24 cellular contexts compared by ENCODE assay signal in the genomic region with DNA sequence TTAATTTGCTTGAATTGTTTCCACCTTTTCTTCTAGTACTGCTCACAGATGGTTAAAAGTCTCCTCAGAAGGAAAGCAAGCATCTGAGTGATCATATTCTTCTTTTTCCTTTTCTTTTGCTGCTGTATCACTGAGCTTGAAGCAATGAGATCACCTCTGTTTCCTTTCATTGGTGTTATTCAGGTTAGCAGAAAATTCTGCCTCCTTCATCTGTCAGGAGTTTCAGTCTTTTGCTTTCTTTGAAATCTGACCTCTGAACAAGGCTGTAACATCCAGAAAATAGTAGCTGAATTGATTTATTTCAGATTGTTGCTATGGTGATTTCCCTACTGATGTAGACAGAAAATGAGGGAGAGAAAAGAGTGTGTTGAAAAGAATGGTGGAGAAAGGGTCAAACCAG.
"Had no signal": no experiment of that assay in that cellular context is flagged by ENCODE, and none has a peak within 500 bp of the region (broad histone marks: within the 10 kb centered on the region; RNA-seq: fewer than 3 reads in every experiment).

No MANE protein-coding gene starts in this region.

- H3K36me3 ChIP-seq: esophagus squamous epithelium, heart right ventricle, pancreas, right atrium auricular region, thyroid gland had no signal

- H3K4me2 ChIP-seq: smooth muscle cell had no signal

- H3K4me1 ChIP-seq: esophagus squamous epithelium, heart right ventricle, pancreas, right atrium auricular region, thyroid gland had no signal

- H3K9me3 ChIP-seq: esophagus squamous epithelium, heart right ventricle, mucosa of descending colon, pancreas, right atrium auricular region, thyroid gland had no signal

- H3K27ac ChIP-seq: coronary artery, esophagus squamous epithelium, heart right ventricle, pancreas, right atrium auricular region, thyroid gland had no signal

- H3K4me3 ChIP-seq: coronary artery, esophagus squamous epithelium, heart right ventricle, lung, mucosa of descending colon, pancreas, right atrium auricular region, smooth muscle cell, thyroid gland had no signal

- DNase-seq: dermis blood vessel endothelial cell; effector memory CD8-positive, alpha-beta T cell; erythroblast; esophagus squamous epithelium; foreskin melanocyte; glutamatergic neuron; heart right ventricle; immature natural killer cell; mucosa of descending colon; naive B cell; occipital lobe; pancreas; stimulated activated CD4-positive, alpha-beta T cell treated with anti-CD3 and anti-CD28 coated beads, Interleukin-12 subunit alpha, Interleukin-12 subunit beta, amount 100 ng/mL, for 4 hours; stimulated activated CD4-positive, alpha-beta T cell treated with anti-CD3 and anti-CD28 coated beads, Interleukin-1b, Interleukin-23, amount 100 ng/mL, for 48 hours; stimulated activated CD4-positive, alpha-beta T cell treated with anti-CD3 and anti-CD28 coated beads, Interleukin-4, amount 100 ng/mL, for 1 hour; stimulated activated CD8-positive, alpha-beta memory T cell treated with anti-CD3 and anti-CD28 coated beads, Interleukin-4, amount 100 ng/mL, for 48 hours; stimulated activated naive CD4-positive, alpha-beta T cell; stimulated activated naive CD8-positive, alpha-beta T cell treated with anti-CD3 and anti-CD28 coated beads, Interleukin-15, amount 100 ng/mL, for 72 hours; thyroid gland; trophoblast cell had no signal

- H3K27me3 ChIP-seq: esophagus squamous epithelium, heart right ventricle, pancreas, right atrium auricular region, thyroid gland had no signal
